Comparison of ENCODE assay signal across 14 cellular contexts in the genomic region with DNA sequence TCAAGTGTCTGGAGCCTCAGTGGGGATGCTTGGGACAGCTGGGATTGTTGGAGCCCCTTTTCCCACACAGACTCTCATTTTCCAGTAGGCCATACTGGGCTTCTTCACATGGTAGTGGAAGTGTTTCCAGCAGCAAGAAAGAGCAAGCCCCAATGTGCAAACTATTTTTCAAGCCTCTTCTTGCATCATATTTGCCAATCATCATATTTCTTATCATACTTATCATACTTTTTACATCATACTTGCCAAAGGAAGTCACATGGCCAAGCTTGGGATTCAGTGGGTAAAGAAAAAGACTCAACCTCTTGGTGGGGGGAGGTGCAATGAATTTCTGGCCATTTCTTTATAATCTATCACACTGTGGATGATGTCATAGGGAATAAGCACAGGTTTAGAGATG.
DNase-seq lines count a peak whose midpoint lies in the region; TF ChIP-seq lines count a peak whose summit lies in the region.
"Had no signal": no experiment of that assay in that cellular context is flagged by ENCODE, and none has a peak within 500 bp of the region (broad histone marks: within the 10 kb centered on the region; RNA-seq: fewer than 3 reads in every experiment).

No MANE protein-coding gene starts in this region.

- no peaks in the 10 kb centered on the region for H3K4me1 ChIP-seq in tibial nerve
- H3K4me1 ChIP-seq: A549, Caco-2 had no signal

- no peak for TF ChIP-seq POLR2A in tibial nerve (IDR thresholded peaks at IDR 0.05)

- no peaks in the 10 kb centered on the region for H3K27me3 ChIP-seq in tibial nerve

- TF ChIP-seq CTCF in choroid plexus epithelial cell (conservative IDR thresholded peaks at IDR 0.05; ENCODE audit: low read depth, low read length) (no peak), fibroblast of pulmonary artery (IDR thresholded peaks at IDR 0.05; ENCODE audit: low read length, missing control alignments) (no peak), tibial nerve (IDR thresholded peaks at IDR 0.05) (no peak)

- H3K36me3 ChIP-seq in tibial nerve = no peaks in the 10 kb centered on the region

- DNase-seq in HCEC 1CT (peak; percentile 7), OCI-M1 (lab: John Stamatoyannopoulos, UW) (peak; percentile 28), choroid plexus epithelial cell (ENCODE audit: low read depth) (peak; percentile 7), fibroblast of pulmonary artery (ENCODE audit: low read depth) (peak; percentile 18), medulla oblongata (ENCODE audit: extremely low spot score) (no peak), tibial nerve (ENCODE audit: low spot score in 2 of 2) (no peak), COR-L47 (lab: John Stamatoyannopoulos, UW) (no peak), pons (ENCODE audit: low spot score) (no peak)
- DNase-seq: Caco-2; CD8-positive, alpha-beta T cell; DMS53; GOT3; H9 had no signal

- no peak overlapping the region for H3K27ac ChIP-seq in tibial nerve
- H3K27ac ChIP-seq: A549 had no signal

- H3K4me3 ChIP-seq in choroid plexus epithelial cell (ENCODE audit: low read depth, low read length) (no peak overlapping the region), fibroblast of pulmonary artery (replicated peaks; ENCODE audit: low read depth, low read length) (no peak overlapping the region), tibial nerve (no peak overlapping the region)
- H3K4me3 ChIP-seq: A549 had no signal

- H3K9me3 ChIP-seq in tibial nerve = no peaks in the 10 kb centered on the region
- H3K9me3 ChIP-seq: A549, Caco-2 had no signal

- TF ChIP-seq EP300 in tibial nerve (IDR thresholded peaks at IDR 0.05) = no peak

Comparison
In these comparisons a context has a peak if more than half of its experiments do, and no peak if none do; other contexts are left out.
1. DNase-seq: peak in HCEC 1CT (single experiment), OCI-M1 (single experiment), choroid plexus epithelial cell (single experiment) and fibroblast of pulmonary artery (single experiment); none in medulla oblongata (single experiment), tibial nerve (0 of 2), COR-L47 (single experiment) and pons (single experiment).